10 cellular contexts compared by ENCODE assay signal in the genomic region with DNA sequence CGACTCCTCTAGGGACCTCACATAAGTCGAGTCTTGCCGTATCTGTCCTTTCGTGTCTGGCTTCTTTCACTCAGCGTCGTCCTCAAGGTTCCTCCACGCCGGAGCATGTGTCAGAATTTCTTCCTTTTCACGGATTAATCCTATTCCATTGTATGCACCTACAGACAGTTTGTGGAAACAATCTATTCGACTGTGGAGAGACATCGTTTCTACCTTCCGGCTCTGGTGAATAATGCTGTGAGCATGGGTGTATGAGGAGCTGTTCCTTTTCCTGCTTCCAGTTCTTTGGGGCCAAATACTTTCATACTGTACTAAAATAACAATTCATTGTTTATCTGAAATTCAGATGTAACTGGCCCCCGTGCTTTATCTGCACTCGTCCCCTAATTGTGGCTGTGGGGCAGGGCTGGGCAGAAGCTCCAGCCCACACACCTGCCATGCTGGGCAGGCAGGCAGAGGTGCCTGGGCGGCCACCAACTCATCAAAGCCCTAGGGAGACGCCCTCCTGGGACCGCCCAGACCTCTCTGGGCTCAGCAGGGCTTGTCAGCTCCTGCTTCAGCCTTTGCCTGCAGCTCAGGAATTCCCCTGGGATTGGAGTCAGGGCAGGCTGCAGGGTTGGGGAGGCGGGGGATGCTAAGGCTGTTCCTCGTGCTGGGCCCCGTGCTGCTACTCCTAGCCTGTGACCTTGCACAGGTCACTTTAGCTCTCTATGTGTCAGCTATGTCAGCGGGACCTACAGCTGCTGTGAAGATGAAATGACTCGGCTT. TPM values are rescaled to one million over a fixed set of nuclear protein-coding genes. Genes with fewer than 3 reads are reported as not detected.
A peak's percentile ranks its signal among the peaks of the same experiment; 100 is the strongest.
DNase-seq lines count a peak whose midpoint lies in the region; ATAC-seq lines count a peak whose summit lies in the region.
"Had no signal": no experiment of that assay in that cellular context is flagged by ENCODE, and none has a peak within 500 bp of the region (broad histone marks: within the 10 kb centered on the region; RNA-seq: fewer than 3 reads in every experiment).

No MANE protein-coding gene starts in this region.

- H3K27ac Mint-ChIP-seq in memory B cell, result no peak overlapping the region
- no peak overlapping the region for H3K27ac Mint-ChIP-seq in activated T-cell treated with anti-CD3 and anti-CD28 coated beads, Interleukin-2, amount 50 U/mL, for 72 hours
- H3K27ac Mint-ChIP-seq: activated CD4-positive, alpha-beta T cell treated with anti-CD3 and anti-CD28 coated beads, Interleukin-2, amount 10 ng/mL, durations not matched to agents 7 days and 5 days; stimulated activated effector memory CD8-positive, alpha-beta T cell treated with anti-CD3 and anti-CD28 coated beads, Interleukin-12 subunit alpha, Interleukin-12 subunit beta, amount 100 ng/mL, for 72 hours had no signal

- no peaks in the 10 kb centered on the region for H3K9me3 Mint-ChIP-seq in memory B cell
- H3K9me3 Mint-ChIP-seq in activated T-cell treated with anti-CD3 and anti-CD28 coated beads, Interleukin-2, amount 50 U/mL, for 72 hours, result no peaks in the 10 kb centered on the region
- H3K9me3 Mint-ChIP-seq: activated CD4-positive, alpha-beta T cell treated with anti-CD3 and anti-CD28 coated beads, Interleukin-2, amount 10 ng/mL, durations not matched to agents 7 days and 5 days; stimulated activated effector memory CD8-positive, alpha-beta T cell treated with anti-CD3 and anti-CD28 coated beads, Interleukin-12 subunit alpha, Interleukin-12 subunit beta, amount 100 ng/mL, for 72 hours had no signal

- peak; percentile 28 for ATAC-seq in memory B cell (ENCODE audit: low read depth)
- ATAC-seq in HG03139 (IDR thresholded peaks at IDR 0.05; ENCODE audit: unreplicated experiment), result no peak
- ATAC-seq in activated T-cell treated with anti-CD3 and anti-CD28 coated beads, Interleukin-2, amount 50 U/mL, for 72 hours (replicated peaks in 1 of 2), result no peak
- ATAC-seq: stimulated activated effector memory CD8-positive, alpha-beta T cell treated with anti-CD3 and anti-CD28 coated beads, Interleukin-12 subunit alpha, Interleukin-12 subunit beta, amount 100 ng/mL, for 72 hours had no signal

- peaks cover 37% of the 10 kb centered on the region for H3K27me3 Mint-ChIP-seq in memory B cell
- peaks cover 36% of the 10 kb centered on the region for H3K27me3 Mint-ChIP-seq in activated T-cell treated with anti-CD3 and anti-CD28 coated beads, Interleukin-2, amount 50 U/mL, for 72 hours (ENCODE audit: low read depth)

- peak overlapping the region; percentile 9 for H3K4me3 Mint-ChIP-seq in memory B cell
- no peak overlapping the region for H3K4me3 Mint-ChIP-seq in activated T-cell treated with anti-CD3 and anti-CD28 coated beads, Interleukin-2, amount 50 U/mL, for 72 hours
- H3K4me3 Mint-ChIP-seq: activated CD4-positive, alpha-beta T cell treated with anti-CD3 and anti-CD28 coated beads, Interleukin-2, amount 10 ng/mL, durations not matched to agents 7 days and 5 days; stimulated activated effector memory CD8-positive, alpha-beta T cell treated with anti-CD3 and anti-CD28 coated beads, Interleukin-12 subunit alpha, Interleukin-12 subunit beta, amount 100 ng/mL, for 72 hours had no signal

- DNase-seq in COLO668 (lab: John Stamatoyannopoulos, UW; ENCODE audit: unreplicated experiment) (peak; percentile 38), HuH-7 (ENCODE audit: low spot score) (peak; percentile 46), astrocyte of the hippocampus (ENCODE audit: low read depth, low spot score) (peak; percentile 39), memory B cell (ENCODE audit: low spot score in 2 of 2) (no peak), cerebellar nuclear complex (lab: John Stamatoyannopoulos, UW) (no peak), epidermal melanocyte (ENCODE audit: insufficient read length, low spot score) (no peak)
- no peak for DNase-seq in activated T-cell treated with anti-CD3 and anti-CD28 coated beads, Interleukin-2, amount 50 U/mL, for 72 hours
- DNase-seq: activated CD4-positive, alpha-beta T cell treated with anti-CD3 and anti-CD28 coated beads, Interleukin-2, amount 10 ng/mL, durations not matched to agents 7 days and 5 days had no signal

- H3K36me3 Mint-ChIP-seq in memory B cell, result peaks cover 4% of the 10 kb centered on the region
- no peaks in the 10 kb centered on the region for H3K36me3 Mint-ChIP-seq in activated T-cell treated with anti-CD3 and anti-CD28 coated beads, Interleukin-2, amount 50 U/mL, for 72 hours (ENCODE audit: insufficient read depth in 2 of 2)
- H3K36me3 Mint-ChIP-seq: stimulated activated effector memory CD8-positive, alpha-beta T cell treated with anti-CD3 and anti-CD28 coated beads, Interleukin-12 subunit alpha, Interleukin-12 subunit beta, amount 100 ng/mL, for 72 hours had no signal

- H3K4me1 Mint-ChIP-seq in memory B cell, result peaks cover 24% of the 10 kb centered on the region
- peaks cover 11% of the 10 kb centered on the region for H3K4me1 Mint-ChIP-seq in activated T-cell treated with anti-CD3 and anti-CD28 coated beads, Interleukin-2, amount 50 U/mL, for 72 hours (ENCODE audit: low read depth)

RNA-seq across cellular contexts. Expression of a gene that starts 14.5 kb away (rescaled TPM):
- total RNA-seq in activated T-cell treated with anti-CD3 and anti-CD28 coated beads, Interleukin-2, amount 50 U/mL, for 72 hours, result 1 to 10 TPM; 3.2 to 3.6 TPM

Comparison
In these comparisons a context has a peak if more than half of its experiments do, and no peak if none do; other contexts are left out.
1. DNase-seq: peak in COLO668 (single experiment), HuH-7 (single experiment) and astrocyte of the hippocampus (single experiment); none in memory B cell (0 of 2), cerebellar nuclear complex (0 of 2), epidermal melanocyte (single experiment) and activated T-cell treated with anti-CD3 and anti-CD28 coated beads, Interleukin-2, amount 50 U/mL, for 72 hours (0 of 2).